24 cellular contexts compared by ENCODE assay signal in genomic region chr11:48114740-48115139, GRCh38.
"Had no signal": no experiment of that assay in that cellular context is flagged by ENCODE, and none has a peak within 500 bp of the region (broad histone marks: within the 10 kb centered on the region; RNA-seq: fewer than 3 reads in every experiment).

No MANE protein-coding gene starts in this region.

- H2AFZ ChIP-seq: neural progenitor cell had no signal

- H3K4me3 ChIP-seq: esophagus squamous epithelium, left ventricle myocardium inferior, lower lobe of right lung, neural progenitor cell, ovary, right atrium auricular region, tibial nerve, upper lobe of right lung had no signal

- H3K27ac ChIP-seq: esophagus squamous epithelium, left ventricle myocardium inferior, lower lobe of right lung, neural progenitor cell, ovary, right atrium auricular region, tibial nerve, upper lobe of right lung had no signal

- FAIRE-seq: colon, kidney, small intestine had no signal

- H3K36me3 ChIP-seq: esophagus squamous epithelium, neural progenitor cell, ovary, right atrium auricular region, upper lobe of right lung had no signal

- H3K9ac ChIP-seq: neural progenitor cell had no signal

- H3K27me3 ChIP-seq: esophagus squamous epithelium, neural progenitor cell, ovary, right atrium auricular region, tibial nerve, upper lobe of right lung had no signal

- H3K9me3 ChIP-seq: ovary had no signal

- H3K27me3 Mint-ChIP-seq: dendritic cell treated with granulocyte-macrophage colony-stimulating factor and Interleukin-4, amounts not matched to agents 40 ng/mL and 50 ng/mL, for 4 days; effector memory CD8-positive, alpha-beta T cell; memory B cell; natural killer cell treated with Interleukin-12 subunit alpha and Interleukin-12 subunit beta and Interleukin-15 and Interleukin-18, amount 100 ng/mL, for 72 hours; stimulated activated memory B cell treated with anti-CD40 and anti-IgM and Interleukin-4, amounts not matched to agents 10 μg/mL and 1 μg/mL and 100 μg/mL, for 72 hours; stimulated activated naive CD8-positive, alpha-beta T cell treated with anti-CD3 and anti-CD28 coated beads, Interleukin-15, Interleukin-2, amounts not matched to agents 100 ng/mL and 50 ng/mL, for 24 hours had no signal

- H3K4me2 ChIP-seq: neural progenitor cell had no signal

- H3K27ac Mint-ChIP-seq: dendritic cell treated with granulocyte-macrophage colony-stimulating factor and Interleukin-4, amounts not matched to agents 40 ng/mL and 50 ng/mL, for 4 days; effector memory CD8-positive, alpha-beta T cell; memory B cell; mesothelial cell of epicardium; natural killer cell treated with Interleukin-12 subunit alpha and Interleukin-12 subunit beta and Interleukin-15 and Interleukin-18, amount 100 ng/mL, for 72 hours; neural progenitor cell; stimulated activated memory B cell treated with anti-CD40 and anti-IgM and Interleukin-4, amounts not matched to agents 10 μg/mL and 1 μg/mL and 100 μg/mL, for 72 hours; stimulated activated naive CD8-positive, alpha-beta T cell treated with anti-CD3 and anti-CD28 coated beads, Interleukin-15, Interleukin-2, amounts not matched to agents 100 ng/mL and 50 ng/mL, for 24 hours had no signal

- ATAC-seq: effector memory CD8-positive, alpha-beta T cell; left cardiac atrium; lower lobe of right lung; natural killer cell treated with Interleukin-12 subunit alpha and Interleukin-12 subunit beta and Interleukin-15 and Interleukin-18, amount 100 ng/mL, for 72 hours; stimulated activated memory B cell treated with anti-CD40 and anti-IgM and Interleukin-4, amounts not matched to agents 10 μg/mL and 1 μg/mL and 100 μg/mL, for 72 hours; upper lobe of right lung had no signal

- H3K4me3 Mint-ChIP-seq: dendritic cell treated with granulocyte-macrophage colony-stimulating factor and Interleukin-4, amounts not matched to agents 40 ng/mL and 50 ng/mL, for 4 days; effector memory CD8-positive, alpha-beta T cell; memory B cell; mesothelial cell of epicardium; natural killer cell treated with Interleukin-12 subunit alpha and Interleukin-12 subunit beta and Interleukin-15 and Interleukin-18, amount 100 ng/mL, for 72 hours; neural progenitor cell; stimulated activated memory B cell treated with anti-CD40 and anti-IgM and Interleukin-4, amounts not matched to agents 10 μg/mL and 1 μg/mL and 100 μg/mL, for 72 hours; stimulated activated naive CD8-positive, alpha-beta T cell treated with anti-CD3 and anti-CD28 coated beads, Interleukin-15, Interleukin-2, amounts not matched to agents 100 ng/mL and 50 ng/mL, for 24 hours had no signal

- DNase-seq: effector memory CD8-positive, alpha-beta T cell; esophagus squamous epithelium; foreskin fibroblast; immature natural killer cell; kidney; left cardiac atrium; left ventricle myocardium inferior; lower lobe of right lung; nucleus accumbens; ovary; small intestine; stimulated activated CD4-positive, alpha-beta T cell treated with anti-CD3 and anti-CD28 coated beads, Interleukin-2, amount 100 ng/mL, for 48 hours; stimulated activated CD8-positive, alpha-beta memory T cell treated with anti-CD3 and anti-CD28 coated beads, Interleukin-4, amount 100 ng/mL, for 48 hours; upper lobe of right lung had no signal
